In the genomic region with DNA sequence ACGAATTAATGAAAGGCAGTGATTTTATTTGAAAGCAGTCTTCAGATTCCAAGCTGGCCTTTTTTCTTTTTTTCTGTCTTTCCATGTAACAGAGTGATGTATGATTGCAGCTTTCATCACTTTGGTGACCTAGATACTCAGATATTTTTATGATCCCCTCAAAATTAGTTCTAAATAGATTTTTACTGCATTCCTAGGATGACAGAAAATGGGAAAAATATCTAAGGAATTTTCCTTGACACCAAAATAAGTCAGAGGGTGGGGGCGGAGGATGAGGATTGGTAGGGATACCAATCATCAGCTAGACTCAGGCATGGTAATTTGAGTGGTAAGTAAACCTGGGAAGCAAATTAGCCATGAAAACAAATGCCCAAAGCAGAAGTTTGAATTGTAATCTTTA, we compare ENCODE assay signal across 1 cellular context.
TF ChIP-seq lines count a peak whose summit lies in the region.

No MANE protein-coding gene starts in this region.

TF ChIP-seq in HepG2, 621 proteins besides CTCF, POLR2A, EP300 and RAD21:
- no peak for TF ChIP-seq ZNF296 (CRISPR knock-in tag; conservative IDR thresholded peaks at IDR 0.05)
- TF ChIP-seq ZNF484 (CRISPR knock-in tag; IDR thresholded peaks at IDR 0.05; ENCODE audit: borderline replicate concordance, low read depth): no peak
- TF ChIP-seq, protein P1, sequence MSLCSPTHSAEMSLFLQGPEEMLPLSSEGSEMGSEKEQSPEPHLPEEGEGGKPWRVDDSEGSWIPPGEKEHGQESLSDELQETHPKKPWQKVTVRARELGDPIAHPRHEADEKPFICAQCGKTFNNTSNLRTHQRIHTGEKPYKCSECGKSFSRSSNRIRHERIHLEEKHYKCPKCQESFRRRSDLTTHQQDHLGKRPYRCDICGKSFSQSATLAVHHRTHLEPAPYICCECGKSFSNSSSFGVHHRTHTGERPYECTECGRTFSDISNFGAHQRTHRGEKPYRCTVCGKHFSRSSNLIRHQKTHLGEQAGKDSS (CRISPR knock-in tag; IDR thresholded peaks at IDR 0.05; ENCODE audit: borderline replicate concordance, low read depth): no peak
- TF ChIP-seq FOXO1 (CRISPR knock-in tag; IDR thresholded peaks at IDR 0.05): no peak
- TF ChIP-seq RARA (CRISPR knock-in tag; IDR thresholded peaks at IDR 0.05): no peak
- TF ChIP-seq TAF1 (CRISPR knock-in tag; IDR thresholded peaks at IDR 0.05): no peak
- no peak for TF ChIP-seq RARG (CRISPR knock-in tag; IDR thresholded peaks at IDR 0.05; ENCODE audit: low read depth)
- TF ChIP-seq, protein P2, sequence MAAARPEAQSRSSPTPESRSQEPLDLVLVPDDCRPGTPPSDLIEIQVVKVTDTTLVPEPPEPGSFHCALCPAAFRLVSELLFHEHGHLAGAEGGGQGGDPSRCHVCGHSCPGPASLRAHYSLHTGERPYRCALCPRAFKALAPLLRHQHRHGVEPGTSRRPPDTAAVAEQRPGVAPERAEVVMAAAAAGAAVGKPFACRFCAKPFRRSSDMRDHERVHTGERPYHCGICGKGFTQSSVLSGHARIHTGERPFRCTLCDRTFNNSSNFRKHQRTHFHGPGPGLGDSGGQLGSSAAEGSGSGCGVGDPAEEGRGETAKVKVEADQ (CRISPR knock-in tag; IDR thresholded peaks at IDR 0.05; ENCODE audit: borderline replicate concordance): no peak
- no peak for TF ChIP-seq TEAD2 (CRISPR knock-in tag; IDR thresholded peaks at IDR 0.05)
- TF ChIP-seq, protein P3, sequence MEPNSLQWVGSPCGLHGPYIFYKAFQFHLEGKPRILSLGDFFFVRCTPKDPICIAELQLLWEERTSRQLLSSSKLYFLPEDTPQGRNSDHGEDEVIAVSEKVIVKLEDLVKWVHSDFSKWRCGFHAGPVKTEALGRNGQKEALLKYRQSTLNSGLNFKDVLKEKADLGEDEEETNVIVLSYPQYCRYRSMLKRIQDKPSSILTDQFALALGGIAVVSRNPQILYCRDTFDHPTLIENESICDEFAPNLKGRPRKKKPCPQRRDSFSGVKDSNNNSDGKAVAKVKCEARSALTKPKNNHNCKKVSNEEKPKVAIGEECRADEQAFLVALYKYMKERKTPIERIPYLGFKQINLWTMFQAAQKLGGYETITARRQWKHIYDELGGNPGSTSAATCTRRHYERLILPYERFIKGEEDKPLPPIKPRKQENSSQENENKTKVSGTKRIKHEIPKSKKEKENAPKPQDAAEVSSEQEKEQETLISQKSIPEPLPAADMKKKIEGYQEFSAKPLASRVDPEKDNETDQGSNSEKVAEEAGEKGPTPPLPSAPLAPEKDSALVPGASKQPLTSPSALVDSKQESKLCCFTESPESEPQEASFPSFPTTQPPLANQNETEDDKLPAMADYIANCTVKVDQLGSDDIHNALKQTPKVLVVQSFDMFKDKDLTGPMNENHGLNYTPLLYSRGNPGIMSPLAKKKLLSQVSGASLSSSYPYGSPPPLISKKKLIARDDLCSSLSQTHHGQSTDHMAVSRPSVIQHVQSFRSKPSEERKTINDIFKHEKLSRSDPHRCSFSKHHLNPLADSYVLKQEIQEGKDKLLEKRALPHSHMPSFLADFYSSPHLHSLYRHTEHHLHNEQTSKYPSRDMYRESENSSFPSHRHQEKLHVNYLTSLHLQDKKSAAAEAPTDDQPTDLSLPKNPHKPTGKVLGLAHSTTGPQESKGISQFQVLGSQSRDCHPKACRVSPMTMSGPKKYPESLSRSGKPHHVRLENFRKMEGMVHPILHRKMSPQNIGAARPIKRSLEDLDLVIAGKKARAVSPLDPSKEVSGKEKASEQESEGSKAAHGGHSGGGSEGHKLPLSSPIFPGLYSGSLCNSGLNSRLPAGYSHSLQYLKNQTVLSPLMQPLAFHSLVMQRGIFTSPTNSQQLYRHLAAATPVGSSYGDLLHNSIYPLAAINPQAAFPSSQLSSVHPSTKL (CRISPR knock-in tag; IDR thresholded peaks at IDR 0.05): no peak
- no peak for TF ChIP-seq ZNF30 (CRISPR knock-in tag; IDR thresholded peaks at IDR 0.05)
- TF ChIP-seq MXD4 (CRISPR knock-in tag; IDR thresholded peaks at IDR 0.05): no peak
- TF ChIP-seq SRF (IDR thresholded peaks at IDR 0.05; ENCODE audit: low read depth, low read length): no peak
